Comparison of ENCODE assay signal across 21 cellular contexts in genomic region chr7:82358009-82358578, GRCh38.
DNase-seq lines count a peak whose midpoint lies in the region; ATAC-seq and TF ChIP-seq lines count a peak whose summit lies in the region.
"Had no signal": no experiment of that assay in that cellular context is flagged by ENCODE, and none has a peak within 500 bp of the region (broad histone marks: within the 10 kb centered on the region; RNA-seq: fewer than 3 reads in every experiment).

No MANE protein-coding gene starts in this region.

- DNase-seq in left ventricle myocardium superior (no peak), left cardiac atrium (no peak), dorsolateral prefrontal cortex (no peak), pons (ENCODE audit: low spot score) (peak; percentile 52), NCI-H187 treated with DMSO at 0.1 percent for 48 hours (lab: John Stamatoyannopoulos, UW) (no peak), prostate gland (ENCODE audit: low spot score) (no peak)
- DNase-seq: Caco-2; CD4-positive, alpha-beta T cell; DND-41; KBM-7; MM.1S; NCI-H1092; NCI-H1436; NCI-H1930; NCI-H2171 treated with DMSO at 0.1 percent for 48 hours; NCI-H526; OCI-M1; SHP77 had no signal

- ATAC-seq in left ventricle myocardium superior: peak; percentile 61
- no peak for ATAC-seq in left cardiac atrium
- ATAC-seq in HG03025 (IDR thresholded peaks at IDR 0.05; ENCODE audit: low FRiP score, unreplicated experiment): no peak
- ATAC-seq: HCT116 had no signal

- WGBS in prostate gland: 59% methylated on average over 2 of the region's 2 CpGs

- no peaks in the 10 kb centered on the region for H3K27me3 ChIP-seq in dorsolateral prefrontal cortex
- no peaks in the 10 kb centered on the region for H3K27me3 ChIP-seq in prostate gland (replicated peaks; ENCODE audit: insufficient read depth)

- H3K9me3 ChIP-seq in prostate gland: no peaks in the 10 kb centered on the region
- H3K9me3 ChIP-seq: Caco-2 had no signal

- intact Hi-C loops in left ventricle myocardium superior (cut with micrococcal nuclease) (no loop called here), left cardiac atrium (cut with DNase I) (no loop called here), dorsolateral prefrontal cortex (cut with DNase I) (loop anchor here in 1 of 2 donors (10.0 kb wide), 1 partner anchor 87 kb away; the partner anchor contains the start of gene CACNA2D1), prostate gland (cut with DNase I) (no loop called here)

- no peaks in the 10 kb centered on the region for H3K4me1 ChIP-seq in prostate gland (replicated peaks)
- H3K4me1 ChIP-seq: Caco-2 had no signal

- TF ChIP-seq POLR2A in prostate gland (IDR thresholded peaks at IDR 0.05): no peak

- no peak for TF ChIP-seq CTCF in dorsolateral prefrontal cortex (IDR thresholded peaks at IDR 0.05 in 54 of 56, conservative IDR thresholded peaks at IDR 0.05 in 2 of 56; ENCODE audit: low read depth in 1 of 56, partially characterized antibody in 56 of 56)
- TF ChIP-seq CTCF in prostate gland (IDR thresholded peaks at IDR 0.05): no peak

- H3K36me3 ChIP-seq in prostate gland: no peaks in the 10 kb centered on the region

- H3K27ac ChIP-seq in dorsolateral prefrontal cortex (peak overlapping the region in 48 of 59 donors; percentile 2 to 77 (median 44)), prostate gland (no peak overlapping the region)

- peak overlapping the region in 37 of 59 donors; percentile 0 to 37 (median 21) for H3K4me3 ChIP-seq in dorsolateral prefrontal cortex
- H3K4me3 ChIP-seq in prostate gland: no peak overlapping the region
- H3K4me3 ChIP-seq: GM12878 had no signal

Comparison
In these comparisons a context has a peak if more than half of its experiments do, and no peak if none do; other contexts are left out.
1. H3K27ac ChIP-seq: peak in dorsolateral prefrontal cortex (48 of 59); none in prostate gland (0 of 2).
2. H3K4me3 ChIP-seq: peak in dorsolateral prefrontal cortex (37 of 59); none in prostate gland (0 of 2).